20 cellular contexts compared by ENCODE assay signal in genomic region chr4:169540774-169541173, GRCh38.
DNase-seq lines count a peak whose midpoint lies in the region; ATAC-seq and TF ChIP-seq lines count a peak whose summit lies in the region.
"Had no signal": no experiment of that assay in that cellular context is flagged by ENCODE, and none has a peak within 500 bp of the region (broad histone marks: within the 10 kb centered on the region; RNA-seq: fewer than 3 reads in every experiment).

No MANE protein-coding gene starts in this region.

- no peak overlapping the region for H3K14ac ChIP-seq in IMR-90 (replicated peaks; ENCODE audit: low read depth, low read length)

- H4K8ac ChIP-seq in IMR-90 (ENCODE audit: low read depth in 2 of 2, low read length in 2 of 2), result no peak overlapping the region

- dilution Hi-C loops in IMR-90 (cut with HindIII; ENCODE audit: low sequenced_read_pairs, unreplicated experiment), result no loop called here

- TF ChIP-seq POLR2A in IMR-90 (IDR thresholded peaks at IDR 0.05; ENCODE audit: low read depth, low read length), result no peak

- no peak overlapping the region for H2BK5ac ChIP-seq in IMR-90 (ENCODE audit: low read depth, low read length, poor library complexity, severe bottlenecking)

- H4K5ac ChIP-seq in IMR-90 (ENCODE audit: low read depth, low read length), result no peak overlapping the region

- H2AFZ ChIP-seq in IMR-90 (replicated peaks; ENCODE audit: low read length, poor library complexity) (no peak overlapping the region), fibroblast of lung (ENCODE audit: low read length) (no peak overlapping the region), osteoblast (ENCODE audit: low read length) (no peak overlapping the region)
- H2AFZ ChIP-seq: PC-9 had no signal

- H2AK9ac ChIP-seq in IMR-90 (replicated peaks; ENCODE audit: low read depth, low read length, poor library complexity), result no peak overlapping the region

- TF ChIP-seq RAD21 in IMR-90 (IDR thresholded peaks at IDR 0.05; ENCODE audit: low read length), result no peak

- H2BK15ac ChIP-seq in IMR-90 (ENCODE audit: low read depth, low read length), result no peak overlapping the region

- ATAC-seq in IMR-90 (ENCODE audit: low read depth), result peak; percentile 88
- ATAC-seq: Right ventricle myocardium inferior had no signal

- intact Hi-C loops in IMR-90 (cut with micrococcal nuclease), result no loop called here

- H2BK20ac ChIP-seq in IMR-90 (ENCODE audit: low read depth, low read length), result no peak overlapping the region

- no peak overlapping the region for H3K23ac ChIP-seq in IMR-90 (ENCODE audit: low read depth, low read length)

- H3K79me2 ChIP-seq in fibroblast of lung (ENCODE audit: control insufficient read depth, insufficient read depth, low read length) (no peaks in the 10 kb centered on the region), osteoblast (ENCODE audit: insufficient read depth, low read length) (no peaks in the 10 kb centered on the region)

- no peak overlapping the region for H3K56ac ChIP-seq in IMR-90 (ENCODE audit: extremely low read depth, insufficient read depth, low read length)

- H3K9ac ChIP-seq in IMR-90 (ENCODE audit: low read depth, low read length) (no peak overlapping the region), fibroblast of lung (ENCODE audit: insufficient read depth, low read length) (no peak overlapping the region)

- in situ Hi-C loops in IMR-90 (cut with MboI; ENCODE audit: low sequenced_read_pairs), result no loop called here

- no peak overlapping the region for H3K18ac ChIP-seq in IMR-90 (ENCODE audit: low read depth, low read length)

- no peak overlapping the region for H3K4ac ChIP-seq in IMR-90 (ENCODE audit: low read depth, low read length)

- DNase-seq in AG08396 (ENCODE audit: low spot score), result peak; percentile 9
- peak; percentile 45 for DNase-seq in IMR-90
- peak; percentile 12 to 14 for DNase-seq in fibroblast of lung (ENCODE audit: low read depth in 2 of 2)
- DNase-seq in osteoblast (ENCODE audit: insufficient read length, low spot score, missing footprints), result peak; percentile 30
- DNase-seq in stimulated activated CD4-positive, alpha-beta T cell treated with anti-CD3 and anti-CD28 coated beads, Interleukin-2, amount 100 ng/mL, for 48 hours, result no peak
- DNase-seq in kidney tubule cell (ENCODE audit: low spot score), result no peak
- no peak for DNase-seq in SIG-M5 (lab: John Stamatoyannopoulos, UW)
- DNase-seq: BE2C; Calu3; CD8-positive, alpha-beta memory T cell; DND-41; KBM-7; NCI-H2029; NCI-H446; NCI-H524 treated with DMSO at 0.1 percent for 48 hours; NCI-H82; NK-92 treated with Interleukin-12 subunit alpha and Interleukin-12 subunit beta, amount 100 ng/mL, for 24 hours; PC-9 had no signal

- H3K79me1 ChIP-seq in IMR-90 (ENCODE audit: low read depth in 1 of 2, low read length in 2 of 2), result no peaks in the 10 kb centered on the region

- no peak overlapping the region for H4K91ac ChIP-seq in IMR-90 (ENCODE audit: insufficient read depth, low read depth, low read length)

- H3K4me3 ChIP-seq in IMR-90 (ENCODE audit: insufficient read depth, low read depth, low read length) (no peak overlapping the region), fibroblast of lung (replicated peaks in 1 of 4; ENCODE audit: control extremely low read depth in 1 of 4, insufficient read depth in 1 of 4, low read depth in 3 of 4, low read length in 4 of 4) (no peak overlapping the region), osteoblast (ENCODE audit: insufficient read depth, low read length) (no peak overlapping the region)
- H3K4me3 ChIP-seq: PC-9, SJSA1 had no signal

- H4K20me1 ChIP-seq in IMR-90 (ENCODE audit: insufficient read depth, low read length) (no peaks in the 10 kb centered on the region), fibroblast of lung (ENCODE audit: control insufficient read depth, extremely low read depth, insufficient read depth, low read length) (no peaks in the 10 kb centered on the region), osteoblast (ENCODE audit: insufficient read depth, low read length) (no peaks in the 10 kb centered on the region)

- H3K27ac ChIP-seq in IMR-90 (ENCODE audit: insufficient read depth, low read length) (no peak overlapping the region), fibroblast of lung (ENCODE audit: insufficient read depth, low read length) (no peak overlapping the region), osteoblast (ENCODE audit: low read depth, low read length) (peak overlapping the region; percentile 7)
- H3K27ac ChIP-seq: PC-9, SJSA1 had no signal

- POLR2A ChIA-PET in IMR-90 (lab: Charles Lee; ENCODE audit: unreplicated experiment), result no interaction called here

- no peak overlapping the region for H2BK120ac ChIP-seq in IMR-90 (ENCODE audit: low read depth, low read length)

- H3K4me2 ChIP-seq in IMR-90 (ENCODE audit: low read depth, low read length) (peak overlapping the region; percentile 50; the same call in 1 of the 2 replicates), fibroblast of lung (ENCODE audit: extremely low read depth, insufficient read depth, low read length) (peak overlapping the region; percentile 41), osteoblast (ENCODE audit: insufficient read depth, low read length) (no peak overlapping the region)
- H3K4me2 ChIP-seq: PC-9 had no signal

- CTCF ChIA-PET in IMR-90 (lab: Yijun Ruan, JAX), result no interaction called here

- H3K9me3 ChIP-seq in IMR-90 (ENCODE audit: control insufficient read depth, insufficient read depth, low read length), result no peaks in the 10 kb centered on the region
- H3K9me3 ChIP-seq in fibroblast of lung (ENCODE audit: control insufficient read depth, insufficient read depth, low read depth, low read length), result no peaks in the 10 kb centered on the region
- H3K9me3 ChIP-seq in osteoblast (ENCODE audit: low read depth, low read length), result no peaks in the 10 kb centered on the region
- H3K9me3 ChIP-seq: BE2C, SJSA1 had no signal

- H3K9me1 ChIP-seq in IMR-90 (ENCODE audit: insufficient read depth, low read length), result no peaks in the 10 kb centered on the region

- no peak overlapping the region for H2AK5ac ChIP-seq in IMR-90 (ENCODE audit: low read depth, low read length)

- no TSS peak for BruUV-seq in IMR-90 (replicated peaks; lab: Mats Ljungman, UMichigan)

- TF ChIP-seq CTCF in IMR-90 (conservative IDR thresholded peaks at IDR 0.05; ENCODE audit: low read depth, low read length), result no peak
- TF ChIP-seq CTCF in fibroblast of lung (conservative IDR thresholded peaks at IDR 0.05 in 1 of 2, IDR thresholded peaks at IDR 0.05 in 1 of 2; ENCODE audit: low read depth in 1 of 2, low read length in 2 of 2), result no peak
- TF ChIP-seq CTCF in osteoblast (IDR thresholded peaks at IDR 0.05; ENCODE audit: extremely low read depth, low read depth, low read length), result no peak

- no peaks in the 10 kb centered on the region for H3K4me1 ChIP-seq in IMR-90 (ENCODE audit: control insufficient read depth, insufficient read depth, low read length)
- no peaks in the 10 kb centered on the region for H3K4me1 ChIP-seq in fibroblast of lung (ENCODE audit: control insufficient read depth, extremely low read depth, insufficient read depth, low read length)
- peaks cover 4% of the 10 kb centered on the region for H3K4me1 ChIP-seq in osteoblast (ENCODE audit: insufficient read depth, low read length)
- H3K4me1 ChIP-seq: BE2C, SJSA1 had no signal

- no peaks in the 10 kb centered on the region for H3K27me3 ChIP-seq in IMR-90 (ENCODE audit: control insufficient read depth, insufficient read depth, low read length)
- H3K27me3 ChIP-seq in fibroblast of lung (ENCODE audit: control insufficient read depth, insufficient read depth, low read length), result no peaks in the 10 kb centered on the region
- H3K27me3 ChIP-seq in osteoblast (ENCODE audit: insufficient read depth, low read length), result no peaks in the 10 kb centered on the region
- H3K27me3 ChIP-seq: BE2C, SJSA1 had no signal

- H3K36me3 ChIP-seq in IMR-90 (ENCODE audit: control insufficient read depth, insufficient read depth, low read length), result peaks cover 2% of the 10 kb centered on the region; the same call in 1 of the 2 replicates
- no peaks in the 10 kb centered on the region for H3K36me3 ChIP-seq in fibroblast of lung (ENCODE audit: control insufficient read depth, insufficient read depth, low read length)
- H3K36me3 ChIP-seq in osteoblast (ENCODE audit: insufficient read depth, low read length), result no peaks in the 10 kb centered on the region
- H3K36me3 ChIP-seq: SJSA1 had no signal

TF ChIP-seq in IMR-90, 13 proteins besides CTCF, POLR2A, EP300 and RAD21:
- TF ChIP-seq ELK1 (IDR thresholded peaks at IDR 0.05; ENCODE audit: borderline replicate concordance, low read depth, low read length), result no peak

Comparison
In these comparisons a context has a peak if more than half of its experiments do, and no peak if none do; other contexts are left out.
1. DNase-seq: peak in AG08396 (single experiment), IMR-90 (single experiment), fibroblast of lung (2 of 2) and osteoblast (single experiment); none in stimulated activated CD4-positive, alpha-beta T cell treated with anti-CD3 and anti-CD28 coated beads, Interleukin-2, amount 100 ng/mL, for 48 hours (0 of 2), kidney tubule cell (single experiment) and SIG-M5 (single experiment).